28 cellular contexts compared by ENCODE assay signal in the genomic region with DNA sequence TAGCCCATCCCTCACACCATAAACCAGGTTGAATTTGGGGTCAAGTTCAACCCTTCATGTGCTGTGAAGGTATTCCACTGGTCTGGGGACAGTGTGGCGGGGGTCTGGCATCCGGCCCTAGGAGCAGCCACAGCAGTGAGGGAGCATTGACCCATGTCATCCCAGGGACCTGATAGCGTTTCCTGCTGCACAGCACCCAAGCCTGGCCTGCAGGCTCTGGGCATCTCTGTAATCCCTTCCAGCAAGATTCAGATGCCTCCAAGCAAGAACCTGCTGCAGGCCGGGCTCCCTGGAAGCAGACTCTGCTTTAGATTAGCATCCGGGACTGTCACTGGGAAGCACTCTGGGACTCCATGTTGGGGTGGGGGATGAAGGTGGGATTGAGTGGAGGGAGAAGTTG.
A peak's percentile ranks its signal among the peaks of the same experiment; 100 is the strongest.
DNase-seq lines count a peak whose midpoint lies in the region; ATAC-seq, FAIRE-seq and TF ChIP-seq lines count a peak whose summit lies in the region.
"Had no signal": no experiment of that assay in that cellular context is flagged by ENCODE, and none has a peak within 500 bp of the region (broad histone marks: within the 10 kb centered on the region; RNA-seq: fewer than 3 reads in every experiment).

No MANE protein-coding gene starts in this region.

- ATAC-seq in natural killer cell treated with Interleukin-12 subunit alpha and Interleukin-12 subunit beta and Interleukin-15 and Interleukin-18, amount 100 ng/mL, for 72 hours, result no peak
- no peak for ATAC-seq in natural killer cell
- ATAC-seq in lower lobe of right lung, result no peak
- ATAC-seq in activated CD8-positive, alpha-beta T cell treated with anti-CD3 and anti-CD28 coated beads, Interleukin-2, amount 10 ng/mL, durations not matched to agents 7 days and 5 days, result no peak
- ATAC-seq: A549, GM12878 had no signal

- WGBS in spleen, 5 donors, result 77 to 90% (median 87%) methylated on average over 5 of the region's 5 CpGs

- DNase-seq in natural killer cell treated with Interleukin-12 subunit alpha and Interleukin-12 subunit beta and Interleukin-15 and Interleukin-18, amount 100 ng/mL, for 72 hours (ENCODE audit: low spot score), result peak; percentile 49
- DNase-seq in natural killer cell (no peak), lower lobe of right lung (peak; percentile 32), spleen (peak; percentile 41), GM12891 (ENCODE audit: insufficient read length, low spot score) (no peak), activated gamma-delta T cell treated with Interleukin-2 at 50 U/mL for 16 hours (no peak)
- no peak for DNase-seq in activated CD8-positive, alpha-beta T cell treated with anti-CD3 and anti-CD28 coated beads, Interleukin-2, amount 10 ng/mL, durations not matched to agents 7 days and 5 days
- DNase-seq: 8988T; ACHN; AML-193; BE2C; CD4-positive, alpha-beta T cell; CD8-positive, alpha-beta memory T cell; DMS 273 treated with DMSO at 0.1 percent for 48 hours; DMS79; EL; GDM1; GM23248; H7; HCEC 1CT had no signal

- H3K4me3 Mint-ChIP-seq in natural killer cell treated with Interleukin-12 subunit alpha and Interleukin-12 subunit beta and Interleukin-15 and Interleukin-18, amount 100 ng/mL, for 72 hours, result no peak overlapping the region
- no peak overlapping the region for H3K4me3 Mint-ChIP-seq in natural killer cell
- H3K4me3 Mint-ChIP-seq in activated CD8-positive, alpha-beta T cell treated with anti-CD3 and anti-CD28 coated beads, Interleukin-2, amount 10 ng/mL, durations not matched to agents 7 days and 5 days, result no peak overlapping the region
- H3K4me3 Mint-ChIP-seq: CD14-positive monocyte; CD4-positive, alpha-beta T cell; CD8-positive, alpha-beta memory T cell had no signal

- H3K36me3 Mint-ChIP-seq in natural killer cell treated with Interleukin-12 subunit alpha and Interleukin-12 subunit beta and Interleukin-15 and Interleukin-18, amount 100 ng/mL, for 72 hours, result no peaks in the 10 kb centered on the region
- H3K36me3 Mint-ChIP-seq in natural killer cell, result no peaks in the 10 kb centered on the region
- no peaks in the 10 kb centered on the region for H3K36me3 Mint-ChIP-seq in activated CD8-positive, alpha-beta T cell treated with anti-CD3 and anti-CD28 coated beads, Interleukin-2, amount 10 ng/mL, durations not matched to agents 7 days and 5 days (ENCODE audit: low read depth)
- H3K36me3 Mint-ChIP-seq: CD8-positive, alpha-beta memory T cell had no signal

- no peak for FAIRE-seq in GM12891 (lab: Jason Lieb, UNC)
- FAIRE-seq: A549, D721Med, GM12878, GM18507, GM19239, H1 had no signal

- H3K27ac ChIP-seq in lower lobe of right lung (no peak overlapping the region), spleen (no peak overlapping the region)
- H3K27ac ChIP-seq: BLaER1 treated with 17β-estradiol and CSF1 and Interleukin-3, amounts not matched to agents 10 nM and 100 nM; GM23248 had no signal

- no peak overlapping the region for H3K27ac Mint-ChIP-seq in natural killer cell treated with Interleukin-12 subunit alpha and Interleukin-12 subunit beta and Interleukin-15 and Interleukin-18, amount 100 ng/mL, for 72 hours
- H3K27ac Mint-ChIP-seq in natural killer cell, result no peak overlapping the region
- no peak overlapping the region for H3K27ac Mint-ChIP-seq in activated CD8-positive, alpha-beta T cell treated with anti-CD3 and anti-CD28 coated beads, Interleukin-2, amount 10 ng/mL, durations not matched to agents 7 days and 5 days
- H3K27ac Mint-ChIP-seq: CD4-positive, alpha-beta T cell; CD8-positive, alpha-beta memory T cell had no signal

- intact Hi-C loops in natural killer cell (cut with micrococcal nuclease), result no loop called here
- intact Hi-C loops in lower lobe of right lung (cut with DNase I), result no loop called here
- intact Hi-C loops in spleen (cut with DNase I; ENCODE audit: low total_unique reads), result no loop called here

- no peaks in the 10 kb centered on the region for H3K4me1 Mint-ChIP-seq in natural killer cell treated with Interleukin-12 subunit alpha and Interleukin-12 subunit beta and Interleukin-15 and Interleukin-18, amount 100 ng/mL, for 72 hours (ENCODE audit: low read depth in 2 of 2)
- no peaks in the 10 kb centered on the region for H3K4me1 Mint-ChIP-seq in natural killer cell
- H3K4me1 Mint-ChIP-seq in activated CD8-positive, alpha-beta T cell treated with anti-CD3 and anti-CD28 coated beads, Interleukin-2, amount 10 ng/mL, durations not matched to agents 7 days and 5 days (ENCODE audit: low read depth), result no peaks in the 10 kb centered on the region
- H3K4me1 Mint-ChIP-seq: CD8-positive, alpha-beta memory T cell had no signal

- TF ChIP-seq CTCF in natural killer cell (IDR thresholded peaks at IDR 0.05) (no peak), lower lobe of right lung (IDR thresholded peaks at IDR 0.05) (no peak), spleen (IDR thresholded peaks at IDR 0.05 in 8 of 11, conservative IDR thresholded peaks at IDR 0.05 in 3 of 11) (no peak)

- H3K4me3 ChIP-seq in lower lobe of right lung (no peak overlapping the region), spleen (no peak overlapping the region)
- H3K4me3 ChIP-seq: A549; BLaER1 treated with 17β-estradiol and CSF1 and Interleukin-3, amounts not matched to agents 10 nM and 100 nM; GM12878; GM23248 had no signal

- no peaks in the 10 kb centered on the region for H3K9me3 Mint-ChIP-seq in natural killer cell treated with Interleukin-12 subunit alpha and Interleukin-12 subunit beta and Interleukin-15 and Interleukin-18, amount 100 ng/mL, for 72 hours
- H3K9me3 Mint-ChIP-seq in natural killer cell, result no peaks in the 10 kb centered on the region
- no peaks in the 10 kb centered on the region for H3K9me3 Mint-ChIP-seq in activated CD8-positive, alpha-beta T cell treated with anti-CD3 and anti-CD28 coated beads, Interleukin-2, amount 10 ng/mL, durations not matched to agents 7 days and 5 days (ENCODE audit: insufficient read depth)
- H3K9me3 Mint-ChIP-seq: CD4-positive, alpha-beta T cell; CD8-positive, alpha-beta memory T cell had no signal

- H3K9me3 ChIP-seq in lower lobe of right lung, result no peaks in the 10 kb centered on the region
- no peaks in the 10 kb centered on the region for H3K9me3 ChIP-seq in spleen
- H3K9me3 ChIP-seq: A549; BE2C; BLaER1 treated with 17β-estradiol and CSF1 and Interleukin-3, amounts not matched to agents 10 nM and 100 nM had no signal

- TF ChIP-seq POLR2A in spleen (IDR thresholded peaks at IDR 0.05) (no peak), GM12891 (IDR thresholded peaks at IDR 0.05; ENCODE audit: low read depth, low read length) (no peak)

- peaks cover 14% of the 10 kb centered on the region for H3K4me1 ChIP-seq in lower lobe of right lung
- H3K4me1 ChIP-seq in spleen, result peaks cover 0 to 23% (median 0%) of the 10 kb centered on the region in 6 donors
- H3K4me1 ChIP-seq: BE2C had no signal

- H3K36me3 ChIP-seq in lower lobe of right lung (no peaks in the 10 kb centered on the region), spleen (no peaks in the 10 kb centered on the region)
- H3K36me3 ChIP-seq: BE2C; BLaER1 treated with 17β-estradiol and CSF1 and Interleukin-3, amounts not matched to agents 10 nM and 100 nM had no signal

- peaks cover 3% of the 10 kb centered on the region for H3K27me3 ChIP-seq in lower lobe of right lung (ENCODE audit: low read depth)
- H3K27me3 ChIP-seq in spleen (replicated peaks in 1 of 7), result no peaks in the 10 kb centered on the region
- H3K27me3 ChIP-seq: BE2C; BLaER1 treated with 17β-estradiol and CSF1 and Interleukin-3, amounts not matched to agents 10 nM and 100 nM had no signal

- CTCF ChIA-PET in activated CD8-positive, alpha-beta T cell treated with anti-CD3 and anti-CD28 coated beads, Interleukin-2, amount 10 ng/mL, durations not matched to agents 7 days and 5 days (lab: Charles Lee), result no interaction called here

- H3K27me3 Mint-ChIP-seq in natural killer cell treated with Interleukin-12 subunit alpha and Interleukin-12 subunit beta and Interleukin-15 and Interleukin-18, amount 100 ng/mL, for 72 hours, result no peaks in the 10 kb centered on the region
- no peaks in the 10 kb centered on the region for H3K27me3 Mint-ChIP-seq in natural killer cell (ENCODE audit: low read depth in 2 of 2)
- H3K27me3 Mint-ChIP-seq in activated CD8-positive, alpha-beta T cell treated with anti-CD3 and anti-CD28 coated beads, Interleukin-2, amount 10 ng/mL, durations not matched to agents 7 days and 5 days (ENCODE audit: low read depth), result no peaks in the 10 kb centered on the region
- H3K27me3 Mint-ChIP-seq: CD4-positive, alpha-beta T cell had no signal

- POLR2A ChIA-PET in activated CD8-positive, alpha-beta T cell treated with anti-CD3 and anti-CD28 coated beads, Interleukin-2, amount 10 ng/mL, durations not matched to agents 7 days and 5 days (lab: Charles Lee), result no interaction called here

TF ChIP-seq in GM12891, 5 proteins besides CTCF, POLR2A, EP300 and RAD21:
- TF ChIP-seq PAX5 (IDR thresholded peaks at IDR 0.05; ENCODE audit: insufficient read depth, low read length, severe bottlenecking), result no peak
- TF ChIP-seq TAF1 (IDR thresholded peaks at IDR 0.05; ENCODE audit: low read depth, low read length), result no peak
- no peak for TF ChIP-seq POU2F2 (IDR thresholded peaks at IDR 0.05; ENCODE audit: low read depth, low read length)
- no peak for TF ChIP-seq POLR2AphosphoS5 (IDR thresholded peaks at IDR 0.05; ENCODE audit: low read depth, low read length)
- no peak for TF ChIP-seq SPI1 (IDR thresholded peaks at IDR 0.05; ENCODE audit: low read depth, low read length)

Comparison
In these comparisons a context has a peak if more than half of its experiments do, and no peak if none do; other contexts are left out.
1. DNase-seq: peak in natural killer cell treated with Interleukin-12 subunit alpha and Interleukin-12 subunit beta and Interleukin-15 and Interleukin-18, amount 100 ng/mL, for 72 hours (single experiment), lower lobe of right lung (single experiment) and spleen (single experiment); none in natural killer cell (single experiment), GM12891 (single experiment), activated CD8-positive, alpha-beta T cell treated with anti-CD3 and anti-CD28 coated beads, Interleukin-2, amount 10 ng/mL, durations not matched to agents 7 days and 5 days (single experiment) and activated gamma-delta T cell treated with Interleukin-2 at 50 U/mL for 16 hours (single experiment).